ENCODE assay signal across 8 cellular contexts in the genomic region with DNA sequence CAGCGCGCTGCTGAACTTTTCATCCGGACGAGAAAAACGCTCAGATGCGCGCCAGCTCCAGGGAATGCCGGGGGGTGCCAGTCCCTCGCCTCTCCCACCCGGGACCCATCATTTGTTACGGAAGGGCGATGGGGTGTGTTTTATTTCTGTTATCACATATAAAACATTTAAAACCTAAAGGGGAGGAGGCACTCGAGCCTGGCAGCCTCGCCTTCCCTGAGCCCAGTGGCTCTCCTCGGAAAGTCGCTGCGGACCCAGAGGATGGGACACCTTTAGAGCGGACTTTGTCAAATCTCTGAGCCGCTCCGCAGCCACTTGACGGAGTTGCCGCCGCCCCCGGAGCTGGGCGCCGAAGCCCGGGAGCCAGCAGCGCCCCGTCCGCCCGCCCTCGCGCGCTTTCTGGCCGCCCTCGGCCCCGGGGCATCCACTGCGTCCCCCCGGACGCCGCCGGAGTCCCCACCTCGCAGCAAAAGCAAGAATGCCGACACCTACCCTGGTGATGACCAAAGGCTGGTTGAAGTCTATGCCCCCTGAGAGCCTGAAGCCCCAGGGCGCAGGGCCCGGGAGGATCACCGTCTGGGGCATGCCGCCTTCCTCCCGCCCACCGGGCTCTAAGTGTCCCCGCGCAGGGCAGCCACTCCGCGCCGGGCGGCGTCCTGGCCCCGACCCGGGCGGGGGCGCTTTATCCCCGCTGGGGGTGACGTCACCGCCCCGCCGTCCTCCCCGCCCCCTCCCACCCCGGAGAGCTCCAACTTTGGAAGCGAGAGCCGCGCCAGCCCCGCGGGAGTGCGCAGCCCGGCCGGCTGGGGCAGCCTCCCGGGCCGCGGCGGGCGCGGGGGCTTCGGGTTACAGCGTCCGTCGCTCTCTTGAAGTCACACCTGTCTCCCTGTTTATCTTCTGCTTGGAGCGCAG. TPM values are rescaled to one million over a fixed set of nuclear protein-coding genes. Genes with fewer than 3 reads are reported as not detected.
DNase-seq lines count a peak whose midpoint lies in the region; ATAC-seq and TF ChIP-seq lines count a peak whose summit lies in the region.

Gene PDLIM3 (minus strand): TSS at position 658 of the 912 bp plus-strand sequence. CDS start 73 bp downstream, at position 585.

- H3K4me3 ChIP-seq in GM08714 (ENCODE audit: low read length) (peak within 1 kb of the TSS; percentile 54), cardiac fibroblast (replicated peaks in 1 of 2; ENCODE audit: low read depth in 2 of 2, low read length in 2 of 2) (peak within 1 kb of the TSS; percentile 81 to 84), kidney epithelial cell (ENCODE audit: low read depth, low read length) (peak within 1 kb of the TSS; percentile 73), smooth muscle cell (peak within 1 kb of the TSS; percentile 99)

- H3K36me3 ChIP-seq in kidney epithelial cell (ENCODE audit: control insufficient read depth, insufficient read depth, low read length) (no peaks in the 10 kb centered on the region), smooth muscle cell (ENCODE audit: low read depth) (no peaks in the 10 kb centered on the region)

- peaks cover 51% of the 10 kb centered on the region for H4K20me1 ChIP-seq in smooth muscle cell (ENCODE audit: low read depth)

- peak within 1 kb of the TSS; percentile 75 for H2AFZ ChIP-seq in smooth muscle cell (ENCODE audit: low read depth)

- no peak for ATAC-seq in HG02678 (IDR thresholded peaks at IDR 0.05; ENCODE audit: unreplicated experiment)

- H3K9ac ChIP-seq in smooth muscle cell (ENCODE audit: low read depth), result peak within 1 kb of the TSS; percentile 100

- TF ChIP-seq CTCF in 22Rv1 (IDR thresholded peaks at IDR 0.05), result peak; percentile 20; the same call in 1 of the 2 replicates
- TF ChIP-seq CTCF in cardiac fibroblast (IDR thresholded peaks at IDR 0.05; ENCODE audit: low read depth, low read length), result no peak
- TF ChIP-seq CTCF in kidney epithelial cell (IDR thresholded peaks at IDR 0.05; ENCODE audit: insufficient read depth, low read length, poor library complexity, severe bottlenecking), result no peak
- TF ChIP-seq CTCF in smooth muscle cell (IDR thresholded peaks at IDR 0.05; ENCODE audit: borderline replicate concordance, insufficient read depth, poor library complexity, severe bottlenecking), result no peak

- peaks cover 5% of the 10 kb centered on the region for H3F3A ChIP-seq in smooth muscle cell (ENCODE audit: low read depth)

- DNase-seq in NCI-H2227 (lab: John Stamatoyannopoulos, UW; ENCODE audit: unreplicated experiment) (peak; percentile 19), cardiac fibroblast (ENCODE audit: low read depth in 2 of 2) (peak; percentile 67 to 81), kidney epithelial cell (ENCODE audit: low read depth) (no peak), smooth muscle cell (lab: John Stamatoyannopoulos, UW; ENCODE audit: unreplicated experiment) (peak; percentile 80), SKM-1 (lab: John Stamatoyannopoulos, UW; ENCODE audit: unreplicated experiment) (no peak)

- H3K79me2 ChIP-seq in smooth muscle cell (ENCODE audit: low read depth), result peaks cover 53% of the 10 kb centered on the region

- under 1% methylated on average over 59 of the region's 87 CpGs for WGBS in smooth muscle cell (ENCODE audit: low lambda C conversion rate)

- H3K4me1 ChIP-seq in smooth muscle cell (ENCODE audit: low read depth), result peaks cover 8% of the 10 kb centered on the region

- H3K27ac ChIP-seq in 22Rv1, result no peak within 1 kb of the TSS
- peak within 1 kb of the TSS; percentile 80 for H3K27ac ChIP-seq in smooth muscle cell (ENCODE audit: low read depth)

- H3K9me3 ChIP-seq in smooth muscle cell (replicated peaks; ENCODE audit: low read depth), result no peaks in the 10 kb centered on the region

- peak within 1 kb of the TSS; percentile 93 for H3K4me2 ChIP-seq in smooth muscle cell

- peaks cover 6% of the 10 kb centered on the region for H3K27me3 ChIP-seq in kidney epithelial cell (ENCODE audit: control insufficient read depth, insufficient read depth, low read length)
- H3K27me3 ChIP-seq in smooth muscle cell (ENCODE audit: low read depth), result no peaks in the 10 kb centered on the region

RNA-seq across cellular contexts. Expression of gene PDLIM3, which starts in this region (rescaled TPM):
- total RNA-seq in kidney epithelial cell (10.7 and 11.0 TPM in 2 replicates), smooth muscle cell (691 and 781 TPM in 2 replicates)
- polyA plus RNA-seq in smooth muscle cell, result 309 and 356 TPM in 2 replicates

Comparison
In these comparisons a context has a peak if more than half of its experiments do, and no peak if none do; other contexts are left out.
1. RNA of gene PDLIM3 (total RNA-seq): 691 to 781 TPM in smooth muscle cell; 10.7 to 11.0 TPM in kidney epithelial cell; every median in the first group is over 10 times any median in the second.
2. DNase-seq: peak in NCI-H2227 (single experiment), cardiac fibroblast (2 of 2) and smooth muscle cell (single experiment); none in kidney epithelial cell (single experiment) and SKM-1 (single experiment).
3. Peak in every context shown above with its lines, with median percentiles within 50 percentile points of each other: H3K4me3 ChIP-seq.